Comparison of ENCODE assay signal across 7 cellular contexts in genomic region chr10:84761994-84762614, GRCh38.
A peak's percentile ranks its signal among the peaks of the same experiment; 100 is the strongest.
DNase-seq lines count a peak whose midpoint lies in the region; ATAC-seq, FAIRE-seq and TF ChIP-seq lines count a peak whose summit lies in the region.
"Not testable (repeated sequence)": the region's sequence is repeated elsewhere in the genome, so short reads cannot be mapped to it uniquely, and the experiment has no call there.

No MANE protein-coding gene starts in this region.

- CTCF ChIA-PET in H1 (lab: Charles Lee; ENCODE audit: partially characterized antibody): interaction anchor here (1.3 to 1.7 kb wide), 2 partner anchors 10 to 34 kb away, joined by 4 to 5 read pairs; no protein-coding TSS in a partner anchor
- CTCF ChIA-PET in HepG2 (lab: Yijun Ruan, JAX; ENCODE audit: low intra/inter-chr PET ratio, low total read pairs): not testable (repeated sequence)

- not testable (repeated sequence) for H2BK20ac ChIP-seq in H1 (ENCODE audit: low read length)

- not testable (repeated sequence) for H2BK12ac ChIP-seq in H1 (ENCODE audit: low read depth, low read length); neuronal stem cell (ENCODE audit: low read length)

- not testable (repeated sequence) for H3K4me3 ChIP-seq in NT2/D1 (ENCODE audit: insufficient read length, low read depth); HepG2 (replicated peaks in 1 of 3; ENCODE audit: insufficient read depth in 1 of 3, low read depth in 2 of 3, low read length in 3 of 3); neuronal stem cell (ENCODE audit: low read length in 2 of 2)
- peak overlapping the region in 2 of 4 experiments; percentile 7 to 39; a peak in 2 of 8 replicates for H3K4me3 ChIP-seq in H1 (ENCODE audit: extremely low read depth in 1 of 4, insufficient read depth in 2 of 4, low read depth in 3 of 4, low read length in 4 of 4)

- H2AK5ac ChIP-seq in H1 (ENCODE audit: low read depth, low read length); neuronal stem cell (ENCODE audit: low read depth, low read length): not testable (repeated sequence)

- H3K18ac ChIP-seq in H1 (ENCODE audit: extremely low read depth, low read length); neuronal stem cell (ENCODE audit: low read length): not testable (repeated sequence)

- FAIRE-seq in H1 (lab: Jason Lieb, UNC); HepG2 (lab: Jason Lieb, UNC): not testable (repeated sequence)

- H3K9me3 ChIP-seq in ES-I3 (ENCODE audit: control insufficient read depth, insufficient read depth, low read length); NT2/D1 (ENCODE audit: insufficient read depth, low read length); H1 (ENCODE audit: insufficient read depth in 2 of 2, low read depth in 1 of 2, low read length in 1 of 2); HepG2 (ENCODE audit: low read length); neuronal stem cell (replicated peaks in 1 of 2; ENCODE audit: control insufficient read depth in 2 of 2, insufficient read depth in 1 of 2, low read depth in 1 of 2, low read length in 2 of 2): not testable (repeated sequence)

- H3K14ac ChIP-seq in H1 (ENCODE audit: insufficient read length); neuronal stem cell (ENCODE audit: low read length): not testable (repeated sequence)

- not testable (repeated sequence) for H3K23ac ChIP-seq in H1 (ENCODE audit: insufficient read length); neuronal stem cell (ENCODE audit: low read depth, low read length, poor library complexity)

- H4K5ac ChIP-seq in H1 (ENCODE audit: insufficient read length, low read depth, low read length): not testable (repeated sequence)

- not testable (repeated sequence) for H4K91ac ChIP-seq in H1 (replicated peaks; ENCODE audit: insufficient read length, low read length); neuronal stem cell (ENCODE audit: low read depth, low read length, poor library complexity)

- H3K79me2 ChIP-seq in H1 (ENCODE audit: control insufficient read depth in 1 of 2, insufficient read depth in 2 of 2, low read length in 2 of 2); HepG2 (ENCODE audit: insufficient read depth, low read length): not testable (repeated sequence)

- not testable (repeated sequence) for H3K27me3 ChIP-seq in NT2/D1 (ENCODE audit: insufficient read depth, insufficient read length); H1 (replicated peaks in 1 of 4; ENCODE audit: control insufficient read depth in 3 of 4, extremely low read depth in 1 of 4, insufficient read depth in 3 of 4, low read length in 3 of 4); HepG2 (ENCODE audit: control insufficient read depth in 1 of 2, insufficient read depth in 2 of 2, low read length in 2 of 2); neuronal stem cell (ENCODE audit: control insufficient read depth in 3 of 3, insufficient read depth in 3 of 3, low read depth in 1 of 3, low read length in 3 of 3)

- H4K8ac ChIP-seq in H1 (ENCODE audit: extremely low read depth, insufficient read depth, low read length); neuronal stem cell (ENCODE audit: low read depth, low read length): not testable (repeated sequence)

- peak; percentile 58 for DNase-seq in NCI-H1105 treated with DMSO at 0.1 percent for 48 hours (lab: John Stamatoyannopoulos, UW)
- peak; percentile 55 for DNase-seq in NCI-H2171 treated with DMSO at 0.1 percent for 48 hours (lab: John Stamatoyannopoulos, UW)
- DNase-seq in NT2/D1 (ENCODE audit: low read depth, low spot score): peak; percentile 43
- peak in 1 of 2 experiments; percentile 63 for DNase-seq in H1 (ENCODE audit: low read depth in 1 of 2, low spot score in 2 of 2)
- peak; percentile 62 for DNase-seq in HepG2 (ENCODE audit: low spot score)
- not testable (repeated sequence) for DNase-seq in neuronal stem cell (ENCODE audit: low spot score)

- not testable (repeated sequence) for H3K4me1 ChIP-seq in ES-I3 (ENCODE audit: insufficient read depth, low read length); NT2/D1 (ENCODE audit: insufficient read depth, insufficient read length); H1 (replicated peaks in 1 of 4; ENCODE audit: control insufficient read depth in 3 of 4, insufficient read depth in 4 of 4, low read length in 3 of 4); neuronal stem cell (ENCODE audit: control insufficient read depth in 2 of 2, insufficient read depth in 1 of 2, low read depth in 1 of 2, low read length in 2 of 2)
- H3K4me1 ChIP-seq in HepG2 (ENCODE audit: insufficient read depth, low read length): peaks cover 20% of the 10 kb centered on the region

- not testable (repeated sequence) for H3K56ac ChIP-seq in H1 (replicated peaks; ENCODE audit: insufficient read length, low read depth, low read length)

- BruUV-seq in HepG2 (replicated peaks; lab: Mats Ljungman, UMichigan): not testable (repeated sequence)

- peak overlapping the region; percentile 43 for H3K9ac ChIP-seq in ES-I3 (ENCODE audit: low read depth, low read length)
- H3K9ac ChIP-seq in NT2/D1 (ENCODE audit: insufficient read length, low read depth); H1 (replicated peaks in 1 of 4; ENCODE audit: extremely low read depth in 1 of 4, low read depth in 3 of 4, low read length in 3 of 4); HepG2 (ENCODE audit: insufficient read depth, low read depth, low read length); neuronal stem cell (ENCODE audit: low read depth, low read length, poor library complexity): not testable (repeated sequence)

- POLR2A ChIA-PET in H1 (lab: Charles Lee; ENCODE audit: partially characterized antibody); HepG2 (lab: Yijun Ruan, JAX): not testable (repeated sequence)

- peak; percentile 69 for ATAC-seq in HepG2

- in situ Hi-C loops in HepG2 (cut with HindIII; ENCODE audit: extremely low pct_ligation_motif_present, low pct_unique_long_range_greater_than_20kb): not testable (repeated sequence)

- intact Hi-C loops in HepG2 (cut with micrococcal nuclease; ENCODE audit: unreplicated experiment): not testable (repeated sequence)

- peak overlapping the region in 1 of 2 experiments; percentile 5; a peak in 2 of 4 replicates for H3K4me2 ChIP-seq in H1 (ENCODE audit: insufficient read depth in 1 of 2, low read depth in 2 of 2, low read length in 2 of 2)
- H3K4me2 ChIP-seq in HepG2 (ENCODE audit: low read depth, low read length); neuronal stem cell (ENCODE audit: insufficient read depth, low read length, poor library complexity, severe bottlenecking): not testable (repeated sequence)

- not testable (repeated sequence) for H2BK120ac ChIP-seq in H1 (replicated peaks; ENCODE audit: low read depth, low read length); neuronal stem cell (ENCODE audit: low read depth, low read length)

- TF ChIP-seq EP300 in H1 (IDR thresholded peaks at IDR 0.05; ENCODE audit: borderline replicate concordance in 1 of 2, low read depth in 2 of 2, low read length in 2 of 2); HepG2 (IDR thresholded peaks at IDR 0.05; ENCODE audit: low read depth in 2 of 2, low read length in 2 of 2); HepG2 (CRISPR knock-in tag; IDR thresholded peaks at IDR 0.05; ENCODE audit: borderline replicate concordance): not testable (repeated sequence)

- not testable (repeated sequence) for H3K79me1 ChIP-seq in H1 (ENCODE audit: low read depth, low read length); neuronal stem cell (ENCODE audit: low read depth, low read length)

- 43% methylated on average over 13 of the region's 14 CpGs; no CpG with 5 or more reads in 1 of the 2 experiments for WGBS in H1 (ENCODE audit: extremely low coverage in 1 of 2, insufficient coverage in 1 of 2, insufficient read length in 1 of 2, insufficient replicate concordance in 2 of 2, low coverage in 1 of 2, low lambda C conversion rate in 2 of 2, missing lambda C conversion rate in 1 of 2), 2 experiments
- WGBS in HepG2 (ENCODE audit: low lambda C conversion rate): 32% methylated on average over 12 of the region's 14 CpGs
- no CpG with 5 or more reads among the region's 14 CpGs for WGBS in neuronal stem cell (ENCODE audit: extremely low coverage in 2 of 2, insufficient read length in 2 of 2, insufficient replicate concordance in 1 of 2), 2 donors

- not testable (repeated sequence) for TF ChIP-seq RAD21 in H1 (IDR thresholded peaks at IDR 0.05 in 1 of 2, conservative IDR thresholded peaks at IDR 0.05 in 1 of 2; ENCODE audit: low read depth in 2 of 2, low read length in 2 of 2); HepG2 (CRISPR knock-in tag; IDR thresholded peaks at IDR 0.05)

- not testable (repeated sequence) for TF ChIP-seq POLR2A in H1 (IDR thresholded peaks at IDR 0.05; ENCODE audit: control extremely low read depth in 1 of 2, low read depth in 2 of 2, low read length in 2 of 2); HepG2 (IDR thresholded peaks at IDR 0.05; ENCODE audit: insufficient read depth in 1 of 2, low read depth in 2 of 2, low read length in 2 of 2)

- not testable (repeated sequence) for H3K36me3 ChIP-seq in ES-I3 (ENCODE audit: insufficient read depth, low read length); NT2/D1 (ENCODE audit: insufficient read depth, insufficient read length, low read length); H1 (ENCODE audit: control insufficient read depth in 2 of 4, insufficient read depth in 4 of 4, low read length in 3 of 4); HepG2 (replicated peaks in 1 of 2; ENCODE audit: control insufficient read depth in 1 of 2, insufficient read depth in 2 of 2, low read length in 2 of 2); neuronal stem cell (replicated peaks in 1 of 2; ENCODE audit: control insufficient read depth in 2 of 2, insufficient read depth in 2 of 2, low read length in 2 of 2)

- H3K23me2 ChIP-seq in H1 (ENCODE audit: low read depth, low read length): not testable (repeated sequence)

- H3K4ac ChIP-seq in H1 (replicated peaks; ENCODE audit: insufficient read length, low read depth, low read length); neuronal stem cell (ENCODE audit: low read length): not testable (repeated sequence)

- not testable (repeated sequence) for H2BK5ac ChIP-seq in H1 (ENCODE audit: low read depth, low read length); neuronal stem cell (ENCODE audit: low read length)

- H4K20me1 ChIP-seq in H1 (replicated peaks in 1 of 2; ENCODE audit: control insufficient read depth in 1 of 2, insufficient read depth in 2 of 2, low read length in 2 of 2); HepG2 (ENCODE audit: insufficient read depth, low read length): not testable (repeated sequence)

- not testable (repeated sequence) for H2BK15ac ChIP-seq in H1 (ENCODE audit: low read length); neuronal stem cell (ENCODE audit: low read length)

- TF ChIP-seq CTCF in H1 (IDR thresholded peaks at IDR 0.05; ENCODE audit: control extremely low read depth in 1 of 3, insufficient read depth in 1 of 3, low read depth in 1 of 3, low read length in 3 of 3); HepG2 (CRISPR knock-in tag; IDR thresholded peaks at IDR 0.05): not testable (repeated sequence)

- H3K27ac ChIP-seq in H1 (ENCODE audit: low read depth, low read length); HepG2 (ENCODE audit: extremely low read length, insufficient read depth, low read length); neuronal stem cell (replicated peaks; ENCODE audit: low read length): not testable (repeated sequence)

- not testable (repeated sequence) for H2AFZ ChIP-seq in H1 (ENCODE audit: low read length); HepG2 (ENCODE audit: low read length)
- peak overlapping the region; percentile 43 for H2AFZ ChIP-seq in neuronal stem cell (ENCODE audit: low read length)
